In the genomic region with DNA sequence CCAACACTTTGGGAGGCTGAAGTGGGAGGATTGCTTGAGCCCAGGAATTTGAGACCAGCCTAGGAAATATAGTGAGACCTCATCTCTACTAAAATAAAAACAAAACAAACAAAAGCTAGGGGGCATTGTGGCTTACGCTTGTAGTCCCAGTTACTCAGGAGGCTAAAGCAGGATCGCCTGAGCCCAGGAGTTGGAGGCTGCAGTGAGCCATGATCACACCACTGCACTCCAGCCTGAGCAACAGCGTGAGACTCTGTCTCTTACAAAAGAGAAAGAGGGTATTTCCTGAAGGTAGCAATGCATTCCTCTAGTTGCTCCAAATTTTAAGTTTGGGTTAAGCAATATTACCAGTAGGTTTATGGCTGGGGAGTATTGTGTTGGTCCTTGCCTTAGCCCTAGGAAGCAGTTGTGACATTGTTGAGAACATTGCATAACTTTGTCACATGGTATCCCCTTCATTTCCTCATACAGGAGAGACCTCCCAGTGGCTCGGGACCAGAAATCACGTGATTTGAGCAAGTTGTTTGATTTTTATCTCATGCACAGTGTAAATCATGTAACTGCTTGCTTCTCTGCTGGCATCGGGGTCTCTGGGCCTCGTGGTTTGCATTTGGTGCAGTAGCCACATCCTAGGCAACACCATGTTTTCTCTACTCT, we compare ENCODE assay signal across 1 cellular context.
TF ChIP-seq lines count a peak whose summit lies in the region.

No MANE protein-coding gene starts in this region.

TF ChIP-seq in HepG2, 621 proteins besides CTCF, POLR2A, EP300 and RAD21 (continued from another document):
- peak; percentile 67 for TF ChIP-seq CEBPG (CRISPR knock-in tag; IDR thresholded peaks at IDR 0.05)
- TF ChIP-seq ZNF20 (CRISPR knock-in tag; IDR thresholded peaks at IDR 0.05) = no peak
- no peak for TF ChIP-seq CREB1 (IDR thresholded peaks at IDR 0.05)
- no peak for TF ChIP-seq CREB1 (CRISPR knock-in tag; IDR thresholded peaks at IDR 0.05)
- no peak for TF ChIP-seq ZNF850 (CRISPR knock-in tag; conservative IDR thresholded peaks at IDR 0.05)
- TF ChIP-seq, protein P1, sequence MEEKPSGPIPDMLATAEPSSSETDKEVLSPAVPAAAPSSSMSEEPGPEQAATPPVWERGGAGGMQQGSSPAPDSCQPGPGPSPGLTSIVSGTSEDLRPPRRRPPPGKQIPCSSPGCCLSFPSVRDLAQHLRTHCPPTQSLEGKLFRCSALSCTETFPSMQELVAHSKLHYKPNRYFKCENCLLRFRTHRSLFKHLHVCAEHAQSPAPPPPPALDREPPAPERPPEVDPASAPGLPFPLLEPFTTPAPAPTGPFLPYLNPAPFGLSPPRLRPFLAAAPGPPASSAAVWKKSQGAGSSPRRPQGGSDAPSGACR (CRISPR knock-in tag; IDR thresholded peaks at IDR 0.05) = no peak
- TF ChIP-seq, protein P2, sequence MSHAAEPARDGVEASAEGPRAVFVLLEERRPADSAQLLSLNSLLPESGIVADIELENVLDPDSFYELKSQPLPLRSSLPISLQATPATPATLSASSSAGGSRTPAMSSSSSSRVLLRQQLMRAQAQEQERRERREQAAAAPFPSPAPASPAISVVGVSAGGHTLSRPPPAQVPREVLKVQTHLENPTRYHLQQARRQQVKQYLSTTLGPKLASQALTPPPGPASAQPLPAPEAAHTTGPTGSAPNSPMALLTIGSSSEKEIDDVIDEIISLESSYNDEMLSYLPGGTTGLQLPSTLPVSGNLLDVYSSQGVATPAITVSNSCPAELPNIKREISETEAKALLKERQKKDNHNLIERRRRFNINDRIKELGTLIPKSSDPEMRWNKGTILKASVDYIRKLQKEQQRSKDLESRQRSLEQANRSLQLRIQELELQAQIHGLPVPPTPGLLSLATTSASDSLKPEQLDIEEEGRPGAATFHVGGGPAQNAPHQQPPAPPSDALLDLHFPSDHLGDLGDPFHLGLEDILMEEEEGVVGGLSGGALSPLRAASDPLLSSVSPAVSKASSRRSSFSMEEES (CRISPR knock-in tag; IDR thresholded peaks at IDR 0.05) = peak; percentile 82
